24 cellular contexts compared by ENCODE assay signal in the genomic region with DNA sequence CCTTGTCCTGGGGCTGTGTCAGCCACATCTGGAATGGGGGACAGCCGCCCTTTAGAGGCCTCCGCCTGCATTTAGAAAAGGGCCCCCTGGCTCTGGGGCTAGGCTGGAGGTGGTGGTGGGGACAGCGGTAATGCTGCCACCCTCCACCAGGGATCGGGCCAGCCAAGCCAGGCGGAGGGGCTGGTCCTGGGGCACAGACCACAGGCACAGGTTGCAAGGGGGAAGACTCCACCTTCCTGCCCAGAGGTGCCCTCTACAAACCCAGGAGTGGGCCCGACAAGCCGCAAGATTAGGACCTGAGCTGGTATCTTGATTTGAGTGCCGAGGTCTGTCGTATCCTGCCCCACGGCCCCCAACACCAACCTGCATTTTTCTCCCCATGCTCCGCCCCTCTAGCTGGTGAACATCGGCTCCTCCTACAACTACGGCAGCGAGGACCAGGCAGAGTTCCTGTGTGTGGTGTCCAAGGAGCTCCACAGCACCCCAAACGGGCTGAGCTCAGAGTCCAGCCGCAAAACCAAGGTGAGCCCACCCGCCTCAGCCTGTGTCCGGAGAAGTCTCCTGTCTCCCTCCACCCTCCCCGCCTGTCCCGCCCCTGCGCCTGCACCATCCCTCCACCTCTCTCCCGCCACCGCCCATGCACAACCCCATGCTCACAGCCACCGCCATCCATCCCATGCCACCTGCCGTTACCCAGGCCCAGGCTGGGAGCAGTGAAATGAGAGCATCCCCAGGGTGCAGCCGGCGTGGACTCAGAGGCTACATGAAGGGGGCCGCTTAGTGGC. TPM values are rescaled to one million over a fixed set of nuclear protein-coding genes. Genes with fewer than 3 reads are reported as not detected.
"Had no signal": no experiment of that assay in that cellular context is flagged by ENCODE, and none has a peak within 500 bp of the region (broad histone marks: within the 10 kb centered on the region; RNA-seq: fewer than 3 reads in every experiment).

No MANE protein-coding gene starts in this region.

- FAIRE-seq: endothelial cell of umbilical vein, islet of Langerhans had no signal

- DNase-seq: activated CD4-positive, alpha-beta T cell treated with anti-CD3 and anti-CD28 coated beads for 48 hours; activated gamma-delta T cell; activated T-cell treated with anti-CD3 and anti-CD28 coated beads for 4 hours; brain microvascular endothelial cell; central memory CD4-positive, alpha-beta T cell; dermis blood vessel endothelial cell; effector CD8-positive, alpha-beta T cell; foreskin melanocyte; hypothalamus; left cardiac atrium; lower lobe of right lung; mesendoderm; mucosa of descending colon; nephron progenitor cell; right lobe of liver; stimulated activated CD4-positive, alpha-beta T cell treated with anti-CD3 and anti-CD28 coated beads, Interleukin-1b, Interleukin-23, amount 100 ng/mL, for 48 hours; T-helper 17 cell; tibial artery had no signal

- ATAC-seq: esophagus mucosa, left cardiac atrium, lower lobe of right lung, right lobe of liver had no signal

- H3K36me3 ChIP-seq: right lobe of liver had no signal

- H3K4me1 ChIP-seq: ascending aorta, lower lobe of right lung, right lobe of liver, tibial artery had no signal

- H3K9me3 ChIP-seq: ascending aorta, lower lobe of right lung, mucosa of descending colon, right lobe of liver, tibial artery had no signal

- H3K27me3 ChIP-seq: ascending aorta, brain microvascular endothelial cell, right lobe of liver, tibial artery had no signal

- H3K4me3 ChIP-seq: ascending aorta, lower lobe of right lung, mucosa of descending colon, right lobe of liver, skin epidermis, tibial artery had no signal

- H3K27ac ChIP-seq: ascending aorta, brain microvascular endothelial cell, lower lobe of right lung, right lobe of liver, tibial artery had no signal

RNA-seq across cellular contexts. Expression of a gene that starts 50.4 kb away (rescaled TPM):
- total RNA-seq: ascending aorta, dermis blood vessel endothelial cell, endothelial cell of umbilical vein, esophagus mucosa, left cardiac atrium, urinary bladder had no signal
- polyA plus RNA-seq: endothelial cell of umbilical vein had no signal
